In genomic region chr22:44892803-44893730, GRCh38 we compare ENCODE assay signal across 17 cellular contexts.
"Had no signal": no experiment of that assay in that cellular context is flagged by ENCODE, and none has a peak within 500 bp of the region (broad histone marks: within the 10 kb centered on the region; RNA-seq: fewer than 3 reads in every experiment).

No MANE protein-coding gene starts in this region.

- H3K27ac Mint-ChIP-seq: activated CD4-positive, alpha-beta T cell treated with anti-CD3 and anti-CD28 coated beads for 36 hours; activated naive CD4-positive, alpha-beta T cell treated with anti-CD3 and anti-CD28 coated beads for 36 hours; activated T-helper 2 cell treated with anti-CD3 and anti-CD28 coated beads, Interferon-gamma antibody, Interleukin-2, Interleukin-4, amounts not matched to agents 10 μg/mL and 5 μg/mL and 100 μg/mL, durations not matched to agents 14 hours and 24 hours and 36 hours; memory B cell; naive thymus-derived CD4-positive, alpha-beta T cell; stimulated activated effector memory CD8-positive, alpha-beta T cell treated with anti-CD3 and anti-CD28 coated beads, Interleukin-12 subunit alpha, Interleukin-12 subunit beta, amount 100 ng/mL, for 72 hours had no signal

- H3K4me3 ChIP-seq: colonic mucosa, smooth muscle cell, uterus had no signal

- H3K27me3 ChIP-seq: brain microvascular endothelial cell, colonic mucosa, neutrophil, uterus had no signal

- DNase-seq: activated CD4-positive, alpha-beta T cell treated with anti-CD3 and anti-CD28 coated beads for 36 hours; activated CD4-positive, alpha-beta T cell treated with anti-CD3 and anti-CD28 coated beads, Interleukin-2, amount 50 U/mL, for 48 hours; activated naive CD4-positive, alpha-beta T cell treated with anti-CD3 and anti-CD28 coated beads for 36 hours; brain microvascular endothelial cell; colonic mucosa; left ventricle myocardium superior; naive thymus-derived CD4-positive, alpha-beta T cell; stimulated activated CD4-positive, alpha-beta T cell treated with anti-CD3 and anti-CD28 coated beads, Interleukin-4, amount 100 ng/mL, for 24 hours; uterus; WERI-Rb-1 had no signal

- H3K4me1 Mint-ChIP-seq: activated CD4-positive, alpha-beta T cell treated with anti-CD3 and anti-CD28 coated beads for 36 hours; central memory CD8-positive, alpha-beta T cell; memory B cell; naive thymus-derived CD4-positive, alpha-beta T cell; stimulated activated effector memory CD8-positive, alpha-beta T cell treated with anti-CD3 and anti-CD28 coated beads, Interleukin-12 subunit alpha, Interleukin-12 subunit beta, amount 100 ng/mL, for 72 hours had no signal

- H3K36me3 ChIP-seq: brain microvascular endothelial cell, colonic mucosa, neutrophil, uterus had no signal

- H3K9me3 ChIP-seq: colonic mucosa, neutrophil, uterus had no signal

- H3K9me3 Mint-ChIP-seq: activated naive CD4-positive, alpha-beta T cell treated with anti-CD3 and anti-CD28 coated beads for 36 hours; activated T-helper 2 cell treated with anti-CD3 and anti-CD28 coated beads, Interferon-gamma antibody, Interleukin-2, Interleukin-4, amounts not matched to agents 10 μg/mL and 5 μg/mL and 100 μg/mL, durations not matched to agents 14 hours and 24 hours and 36 hours; central memory CD8-positive, alpha-beta T cell; memory B cell; naive thymus-derived CD4-positive, alpha-beta T cell; stimulated activated effector memory CD8-positive, alpha-beta T cell treated with anti-CD3 and anti-CD28 coated beads, Interleukin-12 subunit alpha, Interleukin-12 subunit beta, amount 100 ng/mL, for 72 hours had no signal

- H3K4me3 Mint-ChIP-seq: activated CD4-positive, alpha-beta T cell treated with anti-CD3 and anti-CD28 coated beads for 36 hours; activated naive CD4-positive, alpha-beta T cell treated with anti-CD3 and anti-CD28 coated beads for 36 hours; central memory CD8-positive, alpha-beta T cell; memory B cell; naive thymus-derived CD4-positive, alpha-beta T cell; stimulated activated effector memory CD8-positive, alpha-beta T cell treated with anti-CD3 and anti-CD28 coated beads, Interleukin-12 subunit alpha, Interleukin-12 subunit beta, amount 100 ng/mL, for 72 hours had no signal

- H3K27me3 Mint-ChIP-seq: activated CD4-positive, alpha-beta T cell treated with anti-CD3 and anti-CD28 coated beads for 36 hours; central memory CD8-positive, alpha-beta T cell had no signal

- H3K4me1 ChIP-seq: colonic mucosa, uterus had no signal

- H3K36me3 Mint-ChIP-seq: memory B cell; naive thymus-derived CD4-positive, alpha-beta T cell; stimulated activated effector memory CD8-positive, alpha-beta T cell treated with anti-CD3 and anti-CD28 coated beads, Interleukin-12 subunit alpha, Interleukin-12 subunit beta, amount 100 ng/mL, for 72 hours had no signal

- ATAC-seq: activated CD4-positive, alpha-beta T cell treated with anti-CD3 and anti-CD28 coated beads for 36 hours; left ventricle myocardium superior; naive thymus-derived CD4-positive, alpha-beta T cell; sciatic nerve; stimulated activated effector memory CD8-positive, alpha-beta T cell treated with anti-CD3 and anti-CD28 coated beads, Interleukin-12 subunit alpha, Interleukin-12 subunit beta, amount 100 ng/mL, for 72 hours had no signal

- H3K27ac ChIP-seq: brain microvascular endothelial cell, colonic mucosa, neutrophil, uterus, WERI-Rb-1 had no signal
